Comparison of ENCODE assay signal across 8 cellular contexts in genomic region chrX:153333821-153334653, GRCh38. TPM values are rescaled to one million over a fixed set of nuclear protein-coding genes. Genes with fewer than 3 reads are reported as not detected.
A peak's percentile ranks its signal among the peaks of the same experiment; 100 is the strongest.
DNase-seq lines count a peak whose midpoint lies in the region; ATAC-seq, FAIRE-seq and TF ChIP-seq lines count a peak whose summit lies in the region.

TSS of gene ZNF275 (plus strand) at chrX:153334153. CDS start at chrX:153336680, 2,527 bp downstream.

- H3K27me3 Mint-ChIP-seq in activated T-helper 1 cell treated with anti-CD3 and anti-CD28 coated beads, Interleukin-12 subunit alpha, Interleukin-12 subunit beta, Interleukin-2, Interleukin-4 antibody, amounts not matched to agents 30 ng/mL and 10 ng/mL and 1 ng/mL, durations not matched to agents 14 hours and 24 hours and 36 hours (ENCODE audit: insufficient read depth), result peaks cover 4% of the 10 kb centered on the region
- H3K27me3 Mint-ChIP-seq in natural killer cell (ENCODE audit: low read depth in 2 of 2), result peaks cover 0 to 15% of the 10 kb centered on the region in 2 donors
- no peaks in the 10 kb centered on the region for H3K27me3 Mint-ChIP-seq in stimulated activated memory B cell treated with anti-CD40 and anti-IgM and Interleukin-4, amounts not matched to agents 10 μg/mL and 1 μg/mL and 100 μg/mL, for 72 hours

- no peaks in the 10 kb centered on the region for H4K20me1 ChIP-seq in fibroblast of lung (ENCODE audit: control insufficient read depth, extremely low read depth, insufficient read depth, low read length)

- no peak for TF ChIP-seq RAD21 in Ishikawa (IDR thresholded peaks at IDR 0.05; ENCODE audit: low read depth)

- H3K4me1 ChIP-seq in fibroblast of lung (ENCODE audit: control insufficient read depth, extremely low read depth, insufficient read depth, low read length), result no peaks in the 10 kb centered on the region

- peaks cover 3% of the 10 kb centered on the region for H3K9me3 Mint-ChIP-seq in activated T-helper 1 cell treated with anti-CD3 and anti-CD28 coated beads, Interleukin-12 subunit alpha, Interleukin-12 subunit beta, Interleukin-2, Interleukin-4 antibody, amounts not matched to agents 30 ng/mL and 10 ng/mL and 1 ng/mL, durations not matched to agents 14 hours and 24 hours and 36 hours
- no peaks in the 10 kb centered on the region for H3K9me3 Mint-ChIP-seq in natural killer cell
- H3K9me3 Mint-ChIP-seq in stimulated activated memory B cell treated with anti-CD40 and anti-IgM and Interleukin-4, amounts not matched to agents 10 μg/mL and 1 μg/mL and 100 μg/mL, for 72 hours, result peaks cover 1% of the 10 kb centered on the region

- no peaks in the 10 kb centered on the region for H3K9me3 ChIP-seq in fibroblast of lung (ENCODE audit: control insufficient read depth, insufficient read depth, low read depth, low read length)

- no peaks in the 10 kb centered on the region for H3K36me3 ChIP-seq in fibroblast of lung (ENCODE audit: control insufficient read depth, insufficient read depth, low read length)

- DNase-seq in DMS53 treated with DMSO at 0.1 percent for 48 hours (lab: John Stamatoyannopoulos, UW; ENCODE audit: unreplicated experiment) (peak; percentile 50), RCC 7860 (ENCODE audit: low spot score) (peak; percentile 43), fibroblast of lung (ENCODE audit: low read depth in 2 of 2) (peak; percentile 68 to 69), natural killer cell (peak; percentile 82)
- peak; percentile 78 for DNase-seq in activated T-helper 1 cell treated with anti-CD3 and anti-CD28 coated beads, Interleukin-12 subunit alpha, Interleukin-12 subunit beta, Interleukin-2, Interleukin-4 antibody, amounts not matched to agents 30 ng/mL and 10 ng/mL and 1 ng/mL, durations not matched to agents 14 hours and 24 hours and 36 hours (ENCODE audit: low spot score)

- peak within 1 kb of the TSS; percentile 90 for H3K27ac Mint-ChIP-seq in activated T-helper 1 cell treated with anti-CD3 and anti-CD28 coated beads, Interleukin-12 subunit alpha, Interleukin-12 subunit beta, Interleukin-2, Interleukin-4 antibody, amounts not matched to agents 30 ng/mL and 10 ng/mL and 1 ng/mL, durations not matched to agents 14 hours and 24 hours and 36 hours
- H3K27ac Mint-ChIP-seq in natural killer cell, result peak within 1 kb of the TSS; percentile 57 to 79
- peak within 1 kb of the TSS; percentile 77 for H3K27ac Mint-ChIP-seq in stimulated activated memory B cell treated with anti-CD40 and anti-IgM and Interleukin-4, amounts not matched to agents 10 μg/mL and 1 μg/mL and 100 μg/mL, for 72 hours

- intact Hi-C loops in activated T-helper 1 cell treated with anti-CD3 and anti-CD28 coated beads, Interleukin-12 subunit alpha, Interleukin-12 subunit beta, Interleukin-2, Interleukin-4 antibody, amounts not matched to agents 30 ng/mL and 10 ng/mL and 1 ng/mL, durations not matched to agents 14 hours and 24 hours and 36 hours (cut with micrococcal nuclease), result loop anchor here (1.0 to 2.0 kb wide), 3 partner anchors 137 to 393 kb away; partner anchors contain the start of genes CCNQ and HAUS7
- intact Hi-C loops in natural killer cell (cut with micrococcal nuclease), result loop anchor here (5.0 kb wide), 1 partner anchor 173 kb away; no protein-coding TSS in a partner anchor

- peak within 1 kb of the TSS; percentile 57 to 72 (median 64) for H3K4me3 ChIP-seq in fibroblast of lung (replicated peaks in 1 of 4; ENCODE audit: control extremely low read depth in 1 of 4, insufficient read depth in 1 of 4, low read depth in 3 of 4, low read length in 4 of 4)

- peak; percentile 77 for ATAC-seq in GM21576 (IDR thresholded peaks at IDR 0.05; ENCODE audit: unreplicated experiment)
- ATAC-seq in natural killer cell, result peak; percentile 97 to 99 (median 98)
- ATAC-seq in stimulated activated memory B cell treated with anti-CD40 and anti-IgM and Interleukin-4, amounts not matched to agents 10 μg/mL and 1 μg/mL and 100 μg/mL, for 72 hours, result peak; percentile 98

- H2AFZ ChIP-seq in fibroblast of lung (ENCODE audit: low read length), result peak within 1 kb of the TSS; percentile 50

- H3K9ac ChIP-seq in fibroblast of lung (ENCODE audit: insufficient read depth, low read length), result peak within 1 kb of the TSS; percentile 84

- peaks cover 49% of the 10 kb centered on the region for H3K4me1 Mint-ChIP-seq in activated T-helper 1 cell treated with anti-CD3 and anti-CD28 coated beads, Interleukin-12 subunit alpha, Interleukin-12 subunit beta, Interleukin-2, Interleukin-4 antibody, amounts not matched to agents 30 ng/mL and 10 ng/mL and 1 ng/mL, durations not matched to agents 14 hours and 24 hours and 36 hours (ENCODE audit: low read depth)
- H3K4me1 Mint-ChIP-seq in natural killer cell, result peaks cover 5 to 20% of the 10 kb centered on the region in 2 donors
- H3K4me1 Mint-ChIP-seq in stimulated activated memory B cell treated with anti-CD40 and anti-IgM and Interleukin-4, amounts not matched to agents 10 μg/mL and 1 μg/mL and 100 μg/mL, for 72 hours, result peaks cover 36% of the 10 kb centered on the region

- TF ChIP-seq EP300 in Ishikawa (IDR thresholded peaks at IDR 0.05; ENCODE audit: borderline replicate concordance), result no peak

- peaks cover 22% of the 10 kb centered on the region for H3K36me3 Mint-ChIP-seq in activated T-helper 1 cell treated with anti-CD3 and anti-CD28 coated beads, Interleukin-12 subunit alpha, Interleukin-12 subunit beta, Interleukin-2, Interleukin-4 antibody, amounts not matched to agents 30 ng/mL and 10 ng/mL and 1 ng/mL, durations not matched to agents 14 hours and 24 hours and 36 hours (ENCODE audit: low read depth)
- no peaks in the 10 kb centered on the region for H3K36me3 Mint-ChIP-seq in natural killer cell
- peaks cover 14% of the 10 kb centered on the region for H3K36me3 Mint-ChIP-seq in stimulated activated memory B cell treated with anti-CD40 and anti-IgM and Interleukin-4, amounts not matched to agents 10 μg/mL and 1 μg/mL and 100 μg/mL, for 72 hours

- H3K27me3 ChIP-seq in fibroblast of lung (ENCODE audit: control insufficient read depth, insufficient read depth, low read length), result no peaks in the 10 kb centered on the region

- no peak for TF ChIP-seq CTCF in fibroblast of lung (conservative IDR thresholded peaks at IDR 0.05 in 1 of 2, IDR thresholded peaks at IDR 0.05 in 1 of 2; ENCODE audit: low read depth in 1 of 2, low read length in 2 of 2)
- TF ChIP-seq CTCF in natural killer cell (IDR thresholded peaks at IDR 0.05), result no peak

- peak within 1 kb of the TSS; percentile 86 for H3K4me3 Mint-ChIP-seq in activated T-helper 1 cell treated with anti-CD3 and anti-CD28 coated beads, Interleukin-12 subunit alpha, Interleukin-12 subunit beta, Interleukin-2, Interleukin-4 antibody, amounts not matched to agents 30 ng/mL and 10 ng/mL and 1 ng/mL, durations not matched to agents 14 hours and 24 hours and 36 hours
- H3K4me3 Mint-ChIP-seq in natural killer cell, result peak within 1 kb of the TSS; percentile 84
- peak within 1 kb of the TSS; percentile 83 for H3K4me3 Mint-ChIP-seq in stimulated activated memory B cell treated with anti-CD40 and anti-IgM and Interleukin-4, amounts not matched to agents 10 μg/mL and 1 μg/mL and 100 μg/mL, for 72 hours

- H3K79me2 ChIP-seq in fibroblast of lung (ENCODE audit: control insufficient read depth, insufficient read depth, low read length), result peaks cover 6% of the 10 kb centered on the region

- H3K27ac ChIP-seq in fibroblast of lung (ENCODE audit: insufficient read depth, low read length), result peak within 1 kb of the TSS; percentile 83

- peak within 1 kb of the TSS; percentile 92 for H3K4me2 ChIP-seq in fibroblast of lung (ENCODE audit: extremely low read depth, insufficient read depth, low read length)

- no peak for FAIRE-seq in RCC 7860 (lab: Jason Lieb, UNC)

TF ChIP-seq in Ishikawa, 13 proteins besides CTCF, POLR2A, EP300 and RAD21:
- TF ChIP-seq EGR1 (IDR thresholded peaks at IDR 0.05) (peak; percentile 27; the same call in 1 of the 2 replicates), CREB1 (IDR thresholded peaks at IDR 0.05; ENCODE audit: low read depth) (no peak)
TF ChIP-seq in Ishikawa: peak in this region for 1.

RNA-seq across cellular contexts. Expression of gene ZNF275, which starts in this region (rescaled TPM):
- 22.1 and 22.5 TPM in 2 replicates for total RNA-seq in activated T-helper 1 cell treated with anti-CD3 and anti-CD28 coated beads, Interleukin-12 subunit alpha, Interleukin-12 subunit beta, Interleukin-2, Interleukin-4 antibody, amounts not matched to agents 30 ng/mL and 10 ng/mL and 1 ng/mL, durations not matched to agents 14 hours and 24 hours and 36 hours
- total RNA-seq in fibroblast of lung (6.2 and 6.3 TPM in 2 replicates), natural killer cell (10 to 100 TPM in 2 of 3 donors, 1 to 10 TPM in 1; 9.1 to 17.4 (median 17.3) TPM)
- polyA plus RNA-seq in fibroblast of lung, result 11.7 and 12.2 TPM in 2 replicates
- 5.9 and 8.1 TPM in 2 replicates for polyA plus RNA-seq in fibroblast of lung (2012)
- 12.7 and 14.7 TPM in 2 replicates for polyA minus RNA-seq in fibroblast of lung (ENCODE audit: low replicate concordance)

Comparison
In these comparisons a context has a peak if more than half of its experiments do, and no peak if none do; other contexts are left out.
1. Peak in every context shown above with its lines: DNase-seq, ATAC-seq, H3K4me3 ChIP-seq and H3K27ac ChIP-seq.